9 cellular contexts compared by ENCODE assay signal in genomic region chr22:37824674-37825641, GRCh38. TPM values are rescaled to one million over a fixed set of nuclear protein-coding genes. Genes with fewer than 3 reads are reported as not detected.
DNase-seq lines count a peak whose midpoint lies in the region; ATAC-seq and TF ChIP-seq lines count a peak whose summit lies in the region.
"Had no signal": no experiment of that assay in that cellular context is flagged by ENCODE, and none has a peak within 500 bp of the region (broad histone marks: within the 10 kb centered on the region; RNA-seq: fewer than 3 reads in every experiment).

No MANE protein-coding gene starts in this region.

- peaks cover 18% of the 10 kb centered on the region for H3K27me3 Mint-ChIP-seq in activated CD4-positive, alpha-beta memory T cell treated with anti-CD3 and anti-CD28 coated beads, Interleukin-2, amount 10 ng/mL, durations not matched to agents 7 days and 5 days

- CTCF ChIA-PET in activated CD4-positive, alpha-beta memory T cell treated with anti-CD3 and anti-CD28 coated beads, Interleukin-2, amount 10 ng/mL, durations not matched to agents 7 days and 5 days (lab: Charles Lee): interaction anchor here (0.6 to 3.1 kb wide), 8 partner anchors 8 to 393 kb away, joined by 3 to 8 read pairs (median 3); partner anchors contain the start of genes ANKRD54 and MICALL1

- H3K36me3 Mint-ChIP-seq in activated CD4-positive, alpha-beta memory T cell treated with anti-CD3 and anti-CD28 coated beads, Interleukin-2, amount 10 ng/mL, durations not matched to agents 7 days and 5 days (ENCODE audit: low read depth): peaks cover 4% of the 10 kb centered on the region

- intact Hi-C loops in left ventricle myocardium superior (cut with micrococcal nuclease): no loop called here

- H3K27ac Mint-ChIP-seq in activated CD4-positive, alpha-beta memory T cell treated with anti-CD3 and anti-CD28 coated beads, Interleukin-2, amount 10 ng/mL, durations not matched to agents 7 days and 5 days: no peak overlapping the region

- TF ChIP-seq CTCF in GM20000 (IDR thresholded peaks at IDR 0.05; ENCODE audit: extremely low read depth, missing control alignments): no peak

- peak; percentile 11 for ATAC-seq in left ventricle myocardium superior
- ATAC-seq in HG03139 (IDR thresholded peaks at IDR 0.05; ENCODE audit: unreplicated experiment): no peak
- ATAC-seq in HG02884 (IDR thresholded peaks at IDR 0.05; ENCODE audit: unreplicated experiment): no peak

- peak overlapping the region; percentile 38 for H3K4me3 ChIP-seq in skeletal muscle cell (ENCODE audit: low read depth, low read length)

- H3K9me3 Mint-ChIP-seq in activated CD4-positive, alpha-beta memory T cell treated with anti-CD3 and anti-CD28 coated beads, Interleukin-2, amount 10 ng/mL, durations not matched to agents 7 days and 5 days: no peaks in the 10 kb centered on the region

- H3K4me3 Mint-ChIP-seq in activated CD4-positive, alpha-beta memory T cell treated with anti-CD3 and anti-CD28 coated beads, Interleukin-2, amount 10 ng/mL, durations not matched to agents 7 days and 5 days: peak overlapping the region; percentile 72

- POLR2A ChIA-PET in activated CD4-positive, alpha-beta memory T cell treated with anti-CD3 and anti-CD28 coated beads, Interleukin-2, amount 10 ng/mL, durations not matched to agents 7 days and 5 days (lab: Charles Lee): interaction anchor here (1.7 to 2.5 kb wide), 2 partner anchors 16 to 19 kb away, joined by 9 to 11 read pairs; partner anchors contain the start of genes ANKRD54 and GCAT

- DNase-seq in GM20000 (ENCODE audit: low spot score) (peak; percentile 76), left ventricle myocardium superior (no peak), skeletal muscle cell (ENCODE audit: low read depth) (no peak), cortex of kidney (lab: John Stamatoyannopoulos, UW) (no peak), EL (no peak)
- no peak for DNase-seq in activated CD4-positive, alpha-beta memory T cell treated with anti-CD3 and anti-CD28 coated beads, Interleukin-2, amount 10 ng/mL, durations not matched to agents 7 days and 5 days
- DNase-seq: OCI-M1 had no signal

- H3K4me1 Mint-ChIP-seq in activated CD4-positive, alpha-beta memory T cell treated with anti-CD3 and anti-CD28 coated beads, Interleukin-2, amount 10 ng/mL, durations not matched to agents 7 days and 5 days: peaks cover 8% of the 10 kb centered on the region

RNA-seq across cellular contexts. Expression of gene GALR3, which starts 1.8 kb away (rescaled TPM):
- total RNA-seq in activated CD4-positive, alpha-beta memory T cell treated with anti-CD3 and anti-CD28 coated beads, Interleukin-2, amount 10 ng/mL, durations not matched to agents 7 days and 5 days: not detected
- not detected for total RNA-seq in left ventricle myocardium superior

RNA-seq across cellular contexts. Expression of gene GCAT, which starts 17.2 kb away (rescaled TPM):
- 10 to 100 TPM; 13.2 to 14.1 TPM for total RNA-seq in activated CD4-positive, alpha-beta memory T cell treated with anti-CD3 and anti-CD28 coated beads, Interleukin-2, amount 10 ng/mL, durations not matched to agents 7 days and 5 days
- total RNA-seq in left ventricle myocardium superior: 42.0 TPM

RNA-seq across cellular contexts. Expression of gene ANKRD54, which starts 19.2 kb away (rescaled TPM):
- total RNA-seq in activated CD4-positive, alpha-beta memory T cell treated with anti-CD3 and anti-CD28 coated beads, Interleukin-2, amount 10 ng/mL, durations not matched to agents 7 days and 5 days: 10 to 100 TPM; 22.1 TPM
- 17.8 TPM for total RNA-seq in left ventricle myocardium superior

RNA-seq across cellular contexts. Expression of gene EIF3L, which starts 24.3 kb away (rescaled TPM):
- 100 to 1,000 TPM; 331 to 348 TPM for total RNA-seq in activated CD4-positive, alpha-beta memory T cell treated with anti-CD3 and anti-CD28 coated beads, Interleukin-2, amount 10 ng/mL, durations not matched to agents 7 days and 5 days
- 403 TPM for total RNA-seq in left ventricle myocardium superior
